In the genomic region with DNA sequence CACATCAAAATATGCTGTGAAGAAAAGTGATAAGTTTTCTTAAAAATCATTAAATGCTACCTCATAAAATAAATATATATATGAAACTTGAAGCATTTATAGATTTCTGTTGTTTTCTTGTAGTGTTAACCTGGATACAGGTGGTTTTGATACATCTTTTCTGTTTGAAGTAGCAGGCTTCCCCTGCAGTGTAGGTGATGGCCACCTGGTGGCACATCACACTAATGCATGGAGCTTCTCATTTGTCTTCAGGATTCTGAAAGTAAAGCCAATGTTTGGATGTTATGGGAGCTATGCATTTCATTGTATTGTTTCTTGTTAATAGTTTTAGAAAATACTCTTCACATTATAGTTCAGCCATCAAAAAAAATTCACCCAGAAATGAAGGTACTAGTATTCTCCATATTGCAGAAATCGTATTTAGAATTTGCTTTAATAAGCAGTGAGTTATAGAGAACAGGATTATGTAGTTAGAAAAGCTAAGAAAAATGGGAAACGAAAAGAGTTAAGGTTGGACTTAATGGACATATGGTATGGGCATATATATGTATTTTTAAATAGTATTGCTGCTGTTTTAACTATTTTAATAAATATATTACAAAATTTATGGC, we compare ENCODE assay signal across 8 cellular contexts. TPM values are rescaled to one million over a fixed set of nuclear protein-coding genes. Genes with fewer than 3 reads are reported as not detected.
DNase-seq lines count a peak whose midpoint lies in the region; ATAC-seq and TF ChIP-seq lines count a peak whose summit lies in the region.

No MANE protein-coding gene starts in this region.

- H3K27ac Mint-ChIP-seq in activated naive CD4-positive, alpha-beta T cell treated with anti-CD3 and anti-CD28 coated beads, Interleukin-2, amount 10 ng/mL, durations not matched to agents 7 days and 5 days, result no peak overlapping the region

- no peak for TF ChIP-seq POLR2A in stomach (IDR thresholded peaks at IDR 0.05)

- WGBS in stomach, 5 donors, result 87 to 92% (median 89%) methylated on average over 2 of the region's 2 CpGs

- no peaks in the 10 kb centered on the region for H3K27me3 Mint-ChIP-seq in activated naive CD4-positive, alpha-beta T cell treated with anti-CD3 and anti-CD28 coated beads, Interleukin-2, amount 10 ng/mL, durations not matched to agents 7 days and 5 days

- peak; percentile 54 for TF ChIP-seq CTCF in KMS-11 (conservative IDR thresholded peaks at IDR 0.05; ENCODE audit: low read depth, low read length)
- peak; percentile 64 for TF ChIP-seq CTCF in SU-DHL-6 (IDR thresholded peaks at IDR 0.05; ENCODE audit: insufficient read depth, low read length, poor library complexity, severe bottlenecking)
- peak; percentile 77 for TF ChIP-seq CTCF in fibroblast of the aortic adventitia (IDR thresholded peaks at IDR 0.05; ENCODE audit: insufficient read depth, low read length)
- peak in 4 of 7 experiments; percentile 42 to 61 (median 46) for TF ChIP-seq CTCF in stomach (IDR thresholded peaks at IDR 0.05)

- H3K79me2 ChIP-seq in KMS-11 (ENCODE audit: insufficient read depth, low read depth) (no peaks in the 10 kb centered on the region), SU-DHL-6 (ENCODE audit: insufficient read depth, low read length) (no peaks in the 10 kb centered on the region)

- no peaks in the 10 kb centered on the region for H3K27me3 ChIP-seq in KMS-11 (ENCODE audit: insufficient read depth, low read depth)
- no peaks in the 10 kb centered on the region for H3K27me3 ChIP-seq in SU-DHL-6 (ENCODE audit: low read length)
- no peaks in the 10 kb centered on the region for H3K27me3 ChIP-seq in stomach

- CTCF ChIA-PET in activated naive CD4-positive, alpha-beta T cell treated with anti-CD3 and anti-CD28 coated beads, Interleukin-2, amount 10 ng/mL, durations not matched to agents 7 days and 5 days (lab: Charles Lee), result interaction anchor here (0.7 to 9.4 kb wide), 17 partner anchors 9 to 760 kb away, joined by 3 to 203 read pairs (median 4); a partner anchor contains a TSS

- intact Hi-C loops in stomach (cut with DNase I; ENCODE audit: low total_unique reads), result no loop called here

- H3K9me3 Mint-ChIP-seq in activated naive CD4-positive, alpha-beta T cell treated with anti-CD3 and anti-CD28 coated beads, Interleukin-2, amount 10 ng/mL, durations not matched to agents 7 days and 5 days, result no peaks in the 10 kb centered on the region

- no peak overlapping the region for H3K4me2 ChIP-seq in KMS-11
- H3K4me2 ChIP-seq in SU-DHL-6 (ENCODE audit: low read depth, low read length, poor library complexity, severe bottlenecking), result no peak overlapping the region

- no peak for TF ChIP-seq EP300 in stomach (IDR thresholded peaks at IDR 0.05)

- H3F3A ChIP-seq in SU-DHL-6 (ENCODE audit: insufficient read depth), result peaks cover 4% of the 10 kb centered on the region; the same call in 1 of the 2 replicates

- no peak overlapping the region for H2AFZ ChIP-seq in KMS-11 (ENCODE audit: low read depth)
- H2AFZ ChIP-seq in SU-DHL-6 (ENCODE audit: low read depth, low read length, severe bottlenecking), result no peak overlapping the region

- H3K4me3 ChIP-seq in KMS-11 (IDR thresholded peaks at IDR 0.05; ENCODE audit: insufficient read depth, low read depth, low read length) (no peak overlapping the region), SU-DHL-6 (ENCODE audit: insufficient read depth, low read length, poor library complexity, severe bottlenecking) (no peak overlapping the region), fibroblast of the aortic adventitia (ENCODE audit: low read depth, low read length) (no peak overlapping the region), stomach (no peak overlapping the region)

- H3K4me1 ChIP-seq in KMS-11 (ENCODE audit: low read depth, poor library complexity, severe bottlenecking), result no peaks in the 10 kb centered on the region
- no peaks in the 10 kb centered on the region for H3K4me1 ChIP-seq in stomach

- peaks cover 9% of the 10 kb centered on the region for H3K4me1 Mint-ChIP-seq in activated naive CD4-positive, alpha-beta T cell treated with anti-CD3 and anti-CD28 coated beads, Interleukin-2, amount 10 ng/mL, durations not matched to agents 7 days and 5 days

- H3K36me3 ChIP-seq in KMS-11 (ENCODE audit: insufficient read depth) (no peaks in the 10 kb centered on the region), SU-DHL-6 (ENCODE audit: low read length) (peaks cover 23% of the 10 kb centered on the region; the same call in 1 of the 2 replicates), stomach (peaks cover 14 to 57% (median 42%) of the 10 kb centered on the region in 4 donors)

- H3K9me2 ChIP-seq in SU-DHL-6 (replicated peaks; ENCODE audit: insufficient read depth, low read length), result no peaks in the 10 kb centered on the region

- H3K4me3 Mint-ChIP-seq in activated naive CD4-positive, alpha-beta T cell treated with anti-CD3 and anti-CD28 coated beads, Interleukin-2, amount 10 ng/mL, durations not matched to agents 7 days and 5 days, result no peak overlapping the region

- peak; percentile 54 for DNase-seq in activated naive CD4-positive, alpha-beta T cell treated with anti-CD3 and anti-CD28 coated beads, Interleukin-2, amount 10 ng/mL, durations not matched to agents 7 days and 5 days
- DNase-seq in activated naive CD4-positive, alpha-beta T cell (lab: John Stamatoyannopoulos, UW), result no peak
- DNase-seq in fibroblast of the aortic adventitia (ENCODE audit: low read depth), result peak; percentile 36
- no peak for DNase-seq in stomach
- no peak for DNase-seq in HK-2 (ENCODE audit: unreplicated experiment)

- H3K36me3 Mint-ChIP-seq in activated naive CD4-positive, alpha-beta T cell treated with anti-CD3 and anti-CD28 coated beads, Interleukin-2, amount 10 ng/mL, durations not matched to agents 7 days and 5 days, result peaks cover 32% of the 10 kb centered on the region

- no peaks in the 10 kb centered on the region for H3K9me3 ChIP-seq in SU-DHL-6 (ENCODE audit: insufficient read depth, low read length)
- no peaks in the 10 kb centered on the region for H3K9me3 ChIP-seq in stomach

- H3K27ac ChIP-seq in KMS-11 (no peak overlapping the region), SU-DHL-6 (ENCODE audit: low read depth, low read length) (no peak overlapping the region), stomach (no peak overlapping the region)

- ATAC-seq in GM21619 (IDR thresholded peaks at IDR 0.05; ENCODE audit: unreplicated experiment), result peak; percentile 83

- H3K9ac ChIP-seq in KMS-11 (no peak overlapping the region), SU-DHL-6 (ENCODE audit: low read length) (no peak overlapping the region)

- H4K20me1 ChIP-seq in KMS-11 (ENCODE audit: insufficient read depth) (no peaks in the 10 kb centered on the region), SU-DHL-6 (ENCODE audit: low read depth, low read length) (no peaks in the 10 kb centered on the region)

RNA-seq across cellular contexts. Expression of a gene that starts 18.7 kb away (rescaled TPM):
- 2.5 and 12.6 TPM in 2 replicates for total RNA-seq in fibroblast of the aortic adventitia (ENCODE audit: low replicate concordance)
- 10 to 100 TPM in 1 of 5 donors, 1 to 10 TPM in 3, under 1 TPM in 1; under 0.01 to 12.9 (median 5.1) TPM for total RNA-seq in stomach
- polyA plus RNA-seq in stomach, result 1 to 10 TPM; 1.1 to 1.2 (median 1.1) TPM

RNA-seq across cellular contexts. Expression of a gene that starts 24.4 kb away (rescaled TPM):
- total RNA-seq in fibroblast of the aortic adventitia (ENCODE audit: low replicate concordance) (3.0 and 14.9 TPM in 2 replicates), stomach (10 to 100 TPM in 2 of 5 donors, 1 to 10 TPM in 2, not detected in 1; 3.6 to 21.8 (median 12.6) TPM)
- polyA plus RNA-seq in stomach, result 10 to 100 TPM in 1 of 3 donors, 1 to 10 TPM in 2; 7.8 to 11.6 (median 8.2) TPM

Comparison
In these comparisons a context has a peak if more than half of its experiments do, and no peak if none do; other contexts are left out.
1. DNase-seq: peak in activated naive CD4-positive, alpha-beta T cell treated with anti-CD3 and anti-CD28 coated beads, Interleukin-2, amount 10 ng/mL, durations not matched to agents 7 days and 5 days (single experiment) and fibroblast of the aortic adventitia (single experiment); none in activated naive CD4-positive, alpha-beta T cell (0 of 4), stomach (single experiment) and HK-2 (single experiment).
2. Peak in every context shown above with its lines, with median percentiles within 50 percentile points of each other: CTCF ChIP-seq.